Comparison of ENCODE assay signal across 2 cellular contexts in the genomic region with DNA sequence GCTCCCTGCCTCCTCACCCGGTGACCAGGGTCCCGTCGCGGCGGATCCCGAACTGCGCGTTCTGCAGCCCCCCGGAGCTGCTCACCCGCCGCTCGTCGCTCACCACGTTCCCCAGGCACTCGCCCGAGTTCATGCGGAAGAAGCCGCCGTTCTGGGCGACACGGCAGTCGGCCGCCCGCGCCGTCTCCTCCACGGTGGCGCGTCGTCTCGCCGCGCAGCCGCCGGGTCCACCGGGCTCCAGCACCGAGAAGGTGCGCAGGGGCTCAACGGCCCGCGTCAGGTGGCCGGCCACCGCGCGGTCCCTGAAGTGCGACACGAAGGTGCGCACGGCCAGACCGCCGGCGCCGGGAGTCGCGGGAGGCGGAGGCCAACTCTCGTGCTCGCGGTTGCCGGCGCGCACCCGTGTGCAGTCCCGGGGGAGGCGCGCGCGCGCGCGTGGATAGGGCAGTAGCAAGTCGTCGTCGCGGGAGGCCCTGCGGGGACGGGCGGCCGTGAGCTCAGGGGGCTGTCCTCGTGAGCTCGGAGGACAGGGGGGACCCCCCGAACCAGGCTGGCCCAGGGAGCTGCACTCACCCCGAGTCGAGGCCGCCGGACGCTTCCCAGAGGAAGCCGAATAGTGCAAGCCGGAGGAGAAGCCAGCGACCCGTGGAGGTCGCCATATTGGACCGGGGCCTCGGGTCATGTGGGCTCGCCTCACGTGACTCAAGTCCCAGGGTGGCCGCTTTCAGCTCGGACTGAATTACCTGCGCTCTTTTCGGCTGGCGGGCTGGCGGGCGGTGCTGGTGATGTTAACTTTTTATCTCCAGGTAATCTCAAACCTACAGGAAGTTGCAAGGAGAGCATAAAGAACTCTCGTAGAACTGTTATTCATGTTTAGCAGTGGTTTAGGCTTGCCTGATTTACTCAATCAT.
TF ChIP-seq lines count a peak whose summit lies in the region.

A gene with protein sequence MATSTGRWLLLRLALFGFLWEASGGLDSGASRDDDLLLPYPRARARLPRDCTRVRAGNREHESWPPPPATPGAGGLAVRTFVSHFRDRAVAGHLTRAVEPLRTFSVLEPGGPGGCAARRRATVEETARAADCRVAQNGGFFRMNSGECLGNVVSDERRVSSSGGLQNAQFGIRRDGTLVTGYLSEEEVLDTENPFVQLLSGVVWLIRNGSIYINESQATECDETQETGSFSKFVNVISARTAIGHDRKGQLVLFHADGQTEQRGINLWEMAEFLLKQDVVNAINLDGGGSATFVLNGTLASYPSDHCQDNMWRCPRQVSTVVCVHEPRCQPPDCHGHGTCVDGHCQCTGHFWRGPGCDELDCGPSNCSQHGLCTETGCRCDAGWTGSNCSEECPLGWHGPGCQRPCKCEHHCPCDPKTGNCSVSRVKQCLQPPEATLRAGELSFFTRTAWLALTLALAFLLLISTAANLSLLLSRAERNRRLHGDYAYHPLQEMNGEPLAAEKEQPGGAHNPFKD (minus strand): TSS at position 680 of the 911 bp plus-strand sequence. CDS start 21 bp downstream, at position 659.

TF ChIP-seq in A549, 52 proteins besides CTCF, POLR2A, EP300 and RAD21 (continued from another document):
- TF ChIP-seq, protein P1, sequence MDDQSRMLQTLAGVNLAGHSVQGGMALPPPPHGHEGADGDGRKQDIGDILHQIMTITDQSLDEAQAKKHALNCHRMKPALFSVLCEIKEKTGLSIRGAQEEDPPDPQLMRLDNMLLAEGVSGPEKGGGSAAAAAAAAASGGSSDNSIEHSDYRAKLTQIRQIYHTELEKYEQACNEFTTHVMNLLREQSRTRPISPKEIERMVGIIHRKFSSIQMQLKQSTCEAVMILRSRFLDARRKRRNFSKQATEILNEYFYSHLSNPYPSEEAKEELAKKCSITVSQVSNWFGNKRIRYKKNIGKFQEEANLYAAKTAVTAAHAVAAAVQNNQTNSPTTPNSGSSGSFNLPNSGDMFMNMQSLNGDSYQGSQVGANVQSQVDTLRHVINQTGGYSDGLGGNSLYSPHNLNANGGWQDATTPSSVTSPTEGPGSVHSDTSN (IDR thresholded peaks at IDR 0.05): peak; percentile 75; the same call in 1 of the 2 replicates
- TF ChIP-seq HDAC2 (IDR thresholded peaks at IDR 0.05): peak; percentile 98
- no peak for TF ChIP-seq RFX5 (IDR thresholded peaks at IDR 0.05)
- no peak for TF ChIP-seq MAZ (IDR thresholded peaks at IDR 0.05; ENCODE audit: borderline replicate concordance, low read depth, low read length)
- 0 out of 2 replicates have a peak, but pooled peaks have one; percentile 39 for TF ChIP-seq GATA3 (IDR thresholded peaks at IDR 0.05; ENCODE audit: borderline replicate concordance)
- no peak for TF ChIP-seq EHF (CRISPR knock-in tag; IDR thresholded peaks at IDR 0.05)
- TF ChIP-seq KDM5A (IDR thresholded peaks at IDR 0.05): peak; percentile 100
- no peak for TF ChIP-seq FOXS1 (CRISPR knock-in tag; IDR thresholded peaks at IDR 0.05)
- TF ChIP-seq HOXB5 (CRISPR knock-in tag; IDR thresholded peaks at IDR 0.05): 0 out of 2 replicates have a peak, but pooled peaks have one; percentile 44
- TF ChIP-seq, protein P2, sequence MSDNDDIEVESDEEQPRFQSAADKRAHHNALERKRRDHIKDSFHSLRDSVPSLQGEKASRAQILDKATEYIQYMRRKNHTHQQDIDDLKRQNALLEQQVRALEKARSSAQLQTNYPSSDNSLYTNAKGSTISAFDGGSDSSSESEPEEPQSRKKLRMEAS (IDR thresholded peaks at IDR 0.05): peak; percentile 80
- peak; percentile 77 for TF ChIP-seq PHF8 (IDR thresholded peaks at IDR 0.05; ENCODE audit: borderline replicate concordance, low read depth)
- TF ChIP-seq, protein P3, sequence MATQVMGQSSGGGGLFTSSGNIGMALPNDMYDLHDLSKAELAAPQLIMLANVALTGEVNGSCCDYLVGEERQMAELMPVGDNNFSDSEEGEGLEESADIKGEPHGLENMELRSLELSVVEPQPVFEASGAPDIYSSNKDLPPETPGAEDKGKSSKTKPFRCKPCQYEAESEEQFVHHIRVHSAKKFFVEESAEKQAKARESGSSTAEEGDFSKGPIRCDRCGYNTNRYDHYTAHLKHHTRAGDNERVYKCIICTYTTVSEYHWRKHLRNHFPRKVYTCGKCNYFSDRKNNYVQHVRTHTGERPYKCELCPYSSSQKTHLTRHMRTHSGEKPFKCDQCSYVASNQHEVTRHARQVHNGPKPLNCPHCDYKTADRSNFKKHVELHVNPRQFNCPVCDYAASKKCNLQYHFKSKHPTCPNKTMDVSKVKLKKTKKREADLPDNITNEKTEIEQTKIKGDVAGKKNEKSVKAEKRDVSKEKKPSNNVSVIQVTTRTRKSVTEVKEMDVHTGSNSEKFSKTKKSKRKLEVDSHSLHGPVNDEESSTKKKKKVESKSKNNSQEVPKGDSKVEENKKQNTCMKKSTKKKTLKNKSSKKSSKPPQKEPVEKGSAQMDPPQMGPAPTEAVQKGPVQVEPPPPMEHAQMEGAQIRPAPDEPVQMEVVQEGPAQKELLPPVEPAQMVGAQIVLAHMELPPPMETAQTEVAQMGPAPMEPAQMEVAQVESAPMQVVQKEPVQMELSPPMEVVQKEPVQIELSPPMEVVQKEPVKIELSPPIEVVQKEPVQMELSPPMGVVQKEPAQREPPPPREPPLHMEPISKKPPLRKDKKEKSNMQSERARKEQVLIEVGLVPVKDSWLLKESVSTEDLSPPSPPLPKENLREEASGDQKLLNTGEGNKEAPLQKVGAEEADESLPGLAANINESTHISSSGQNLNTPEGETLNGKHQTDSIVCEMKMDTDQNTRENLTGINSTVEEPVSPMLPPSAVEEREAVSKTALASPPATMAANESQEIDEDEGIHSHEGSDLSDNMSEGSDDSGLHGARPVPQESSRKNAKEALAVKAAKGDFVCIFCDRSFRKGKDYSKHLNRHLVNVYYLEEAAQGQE (IDR thresholded peaks at IDR 0.05): peak; percentile 49
- TF ChIP-seq, protein P4, sequence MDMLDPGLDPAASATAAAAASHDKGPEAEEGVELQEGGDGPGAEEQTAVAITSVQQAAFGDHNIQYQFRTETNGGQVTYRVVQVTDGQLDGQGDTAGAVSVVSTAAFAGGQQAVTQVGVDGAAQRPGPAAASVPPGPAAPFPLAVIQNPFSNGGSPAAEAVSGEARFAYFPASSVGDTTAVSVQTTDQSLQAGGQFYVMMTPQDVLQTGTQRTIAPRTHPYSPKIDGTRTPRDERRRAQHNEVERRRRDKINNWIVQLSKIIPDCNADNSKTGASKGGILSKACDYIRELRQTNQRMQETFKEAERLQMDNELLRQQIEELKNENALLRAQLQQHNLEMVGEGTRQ (IDR thresholded peaks at IDR 0.05): peak; percentile 99
- TF ChIP-seq NR3C1 (IDR thresholded peaks at IDR 0.05): no peak
- peak in 1 of 2 experiments; percentile 3; a peak in 1 of 4 replicates for TF ChIP-seq CEBPB (IDR thresholded peaks at IDR 0.05)
- TF ChIP-seq BHLHE40 (IDR thresholded peaks at IDR 0.05; ENCODE audit: low read depth, low read length): no peak
- TF ChIP-seq JUN (IDR thresholded peaks at IDR 0.05): peak in 1 of 2 experiments; percentile 63; a peak in 2 of 5 replicates

TF ChIP-seq in WTC11, 78 proteins besides CTCF, POLR2A, EP300 and RAD21 (continued from another document and continues in another):
- TF ChIP-seq, protein P5, sequence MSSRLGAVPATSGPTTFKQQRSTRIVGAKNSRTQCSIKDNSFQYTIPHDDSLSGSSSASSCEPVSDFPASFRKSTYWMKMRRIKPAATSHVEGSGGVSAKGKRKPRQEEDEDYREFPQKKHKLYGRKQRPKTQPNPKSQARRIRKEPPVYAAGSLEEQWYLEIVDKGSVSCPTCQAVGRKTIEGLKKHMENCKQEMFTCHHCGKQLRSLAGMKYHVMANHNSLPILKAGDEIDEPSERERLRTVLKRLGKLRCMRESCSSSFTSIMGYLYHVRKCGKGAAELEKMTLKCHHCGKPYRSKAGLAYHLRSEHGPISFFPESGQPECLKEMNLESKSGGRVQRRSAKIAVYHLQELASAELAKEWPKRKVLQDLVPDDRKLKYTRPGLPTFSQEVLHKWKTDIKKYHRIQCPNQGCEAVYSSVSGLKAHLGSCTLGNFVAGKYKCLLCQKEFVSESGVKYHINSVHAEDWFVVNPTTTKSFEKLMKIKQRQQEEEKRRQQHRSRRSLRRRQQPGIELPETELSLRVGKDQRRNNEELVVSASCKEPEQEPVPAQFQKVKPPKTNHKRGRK (CRISPR knock-in tag; IDR thresholded peaks at IDR 0.05; ENCODE audit: borderline replicate concordance): 0 out of 2 replicates have a peak, but pooled peaks have one; percentile 28
- TF ChIP-seq, protein P6, sequence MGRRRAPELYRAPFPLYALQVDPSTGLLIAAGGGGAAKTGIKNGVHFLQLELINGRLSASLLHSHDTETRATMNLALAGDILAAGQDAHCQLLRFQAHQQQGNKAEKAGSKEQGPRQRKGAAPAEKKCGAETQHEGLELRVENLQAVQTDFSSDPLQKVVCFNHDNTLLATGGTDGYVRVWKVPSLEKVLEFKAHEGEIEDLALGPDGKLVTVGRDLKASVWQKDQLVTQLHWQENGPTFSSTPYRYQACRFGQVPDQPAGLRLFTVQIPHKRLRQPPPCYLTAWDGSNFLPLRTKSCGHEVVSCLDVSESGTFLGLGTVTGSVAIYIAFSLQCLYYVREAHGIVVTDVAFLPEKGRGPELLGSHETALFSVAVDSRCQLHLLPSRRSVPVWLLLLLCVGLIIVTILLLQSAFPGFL (CRISPR knock-in tag; IDR thresholded peaks at IDR 0.05; ENCODE audit: borderline replicate concordance): no peak
- TF ChIP-seq, protein P7, sequence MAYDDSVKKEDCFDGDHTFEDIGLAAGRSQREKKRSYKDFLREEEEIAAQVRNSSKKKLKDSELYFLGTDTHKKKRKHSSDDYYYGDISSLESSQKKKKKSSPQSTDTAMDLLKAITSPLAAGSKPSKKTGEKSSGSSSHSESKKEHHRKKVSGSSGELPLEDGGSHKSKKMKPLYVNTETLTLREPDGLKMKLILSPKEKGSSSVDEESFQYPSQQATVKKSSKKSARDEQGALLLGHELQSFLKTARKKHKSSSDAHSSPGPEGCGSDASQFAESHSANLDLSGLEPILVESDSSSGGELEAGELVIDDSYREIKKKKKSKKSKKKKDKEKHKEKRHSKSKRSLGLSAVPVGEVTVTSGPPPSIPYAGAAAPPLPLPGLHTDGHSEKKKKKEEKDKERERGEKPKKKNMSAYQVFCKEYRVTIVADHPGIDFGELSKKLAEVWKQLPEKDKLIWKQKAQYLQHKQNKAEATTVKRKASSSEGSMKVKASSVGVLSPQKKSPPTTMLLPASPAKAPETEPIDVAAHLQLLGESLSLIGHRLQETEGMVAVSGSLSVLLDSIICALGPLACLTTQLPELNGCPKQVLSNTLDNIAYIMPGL (CRISPR knock-in tag; IDR thresholded peaks at IDR 0.05): peak; percentile 67; the same call in 1 of the 2 replicates
- TF ChIP-seq, protein P4 (CRISPR knock-in tag; IDR thresholded peaks at IDR 0.05): peak; percentile 100
- TF ChIP-seq, protein P8, sequence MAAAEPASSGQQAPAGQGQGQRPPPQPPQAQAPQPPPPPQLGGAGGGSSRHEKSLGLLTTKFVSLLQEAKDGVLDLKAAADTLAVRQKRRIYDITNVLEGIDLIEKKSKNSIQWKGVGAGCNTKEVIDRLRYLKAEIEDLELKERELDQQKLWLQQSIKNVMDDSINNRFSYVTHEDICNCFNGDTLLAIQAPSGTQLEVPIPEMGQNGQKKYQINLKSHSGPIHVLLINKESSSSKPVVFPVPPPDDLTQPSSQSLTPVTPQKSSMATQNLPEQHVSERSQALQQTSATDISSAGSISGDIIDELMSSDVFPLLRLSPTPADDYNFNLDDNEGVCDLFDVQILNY (CRISPR knock-in tag; IDR thresholded peaks at IDR 0.05): no peak
- TF ChIP-seq, protein P9, sequence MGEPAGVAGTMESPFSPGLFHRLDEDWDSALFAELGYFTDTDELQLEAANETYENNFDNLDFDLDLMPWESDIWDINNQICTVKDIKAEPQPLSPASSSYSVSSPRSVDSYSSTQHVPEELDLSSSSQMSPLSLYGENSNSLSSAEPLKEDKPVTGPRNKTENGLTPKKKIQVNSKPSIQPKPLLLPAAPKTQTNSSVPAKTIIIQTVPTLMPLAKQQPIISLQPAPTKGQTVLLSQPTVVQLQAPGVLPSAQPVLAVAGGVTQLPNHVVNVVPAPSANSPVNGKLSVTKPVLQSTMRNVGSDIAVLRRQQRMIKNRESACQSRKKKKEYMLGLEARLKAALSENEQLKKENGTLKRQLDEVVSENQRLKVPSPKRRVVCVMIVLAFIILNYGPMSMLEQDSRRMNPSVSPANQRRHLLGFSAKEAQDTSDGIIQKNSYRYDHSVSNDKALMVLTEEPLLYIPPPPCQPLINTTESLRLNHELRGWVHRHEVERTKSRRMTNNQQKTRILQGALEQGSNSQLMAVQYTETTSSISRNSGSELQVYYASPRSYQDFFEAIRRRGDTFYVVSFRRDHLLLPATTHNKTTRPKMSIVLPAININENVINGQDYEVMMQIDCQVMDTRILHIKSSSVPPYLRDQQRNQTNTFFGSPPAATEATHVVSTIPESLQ (CRISPR knock-in tag; IDR thresholded peaks at IDR 0.05): no peak
- no peak for TF ChIP-seq NR2C2 (CRISPR knock-in tag; IDR thresholded peaks at IDR 0.05)
- TF ChIP-seq, protein P10, sequence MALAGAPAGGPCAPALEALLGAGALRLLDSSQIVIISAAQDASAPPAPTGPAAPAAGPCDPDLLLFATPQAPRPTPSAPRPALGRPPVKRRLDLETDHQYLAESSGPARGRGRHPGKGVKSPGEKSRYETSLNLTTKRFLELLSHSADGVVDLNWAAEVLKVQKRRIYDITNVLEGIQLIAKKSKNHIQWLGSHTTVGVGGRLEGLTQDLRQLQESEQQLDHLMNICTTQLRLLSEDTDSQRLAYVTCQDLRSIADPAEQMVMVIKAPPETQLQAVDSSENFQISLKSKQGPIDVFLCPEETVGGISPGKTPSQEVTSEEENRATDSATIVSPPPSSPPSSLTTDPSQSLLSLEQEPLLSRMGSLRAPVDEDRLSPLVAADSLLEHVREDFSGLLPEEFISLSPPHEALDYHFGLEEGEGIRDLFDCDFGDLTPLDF (CRISPR knock-in tag; IDR thresholded peaks at IDR 0.05): no peak
- TF ChIP-seq, protein P11, sequence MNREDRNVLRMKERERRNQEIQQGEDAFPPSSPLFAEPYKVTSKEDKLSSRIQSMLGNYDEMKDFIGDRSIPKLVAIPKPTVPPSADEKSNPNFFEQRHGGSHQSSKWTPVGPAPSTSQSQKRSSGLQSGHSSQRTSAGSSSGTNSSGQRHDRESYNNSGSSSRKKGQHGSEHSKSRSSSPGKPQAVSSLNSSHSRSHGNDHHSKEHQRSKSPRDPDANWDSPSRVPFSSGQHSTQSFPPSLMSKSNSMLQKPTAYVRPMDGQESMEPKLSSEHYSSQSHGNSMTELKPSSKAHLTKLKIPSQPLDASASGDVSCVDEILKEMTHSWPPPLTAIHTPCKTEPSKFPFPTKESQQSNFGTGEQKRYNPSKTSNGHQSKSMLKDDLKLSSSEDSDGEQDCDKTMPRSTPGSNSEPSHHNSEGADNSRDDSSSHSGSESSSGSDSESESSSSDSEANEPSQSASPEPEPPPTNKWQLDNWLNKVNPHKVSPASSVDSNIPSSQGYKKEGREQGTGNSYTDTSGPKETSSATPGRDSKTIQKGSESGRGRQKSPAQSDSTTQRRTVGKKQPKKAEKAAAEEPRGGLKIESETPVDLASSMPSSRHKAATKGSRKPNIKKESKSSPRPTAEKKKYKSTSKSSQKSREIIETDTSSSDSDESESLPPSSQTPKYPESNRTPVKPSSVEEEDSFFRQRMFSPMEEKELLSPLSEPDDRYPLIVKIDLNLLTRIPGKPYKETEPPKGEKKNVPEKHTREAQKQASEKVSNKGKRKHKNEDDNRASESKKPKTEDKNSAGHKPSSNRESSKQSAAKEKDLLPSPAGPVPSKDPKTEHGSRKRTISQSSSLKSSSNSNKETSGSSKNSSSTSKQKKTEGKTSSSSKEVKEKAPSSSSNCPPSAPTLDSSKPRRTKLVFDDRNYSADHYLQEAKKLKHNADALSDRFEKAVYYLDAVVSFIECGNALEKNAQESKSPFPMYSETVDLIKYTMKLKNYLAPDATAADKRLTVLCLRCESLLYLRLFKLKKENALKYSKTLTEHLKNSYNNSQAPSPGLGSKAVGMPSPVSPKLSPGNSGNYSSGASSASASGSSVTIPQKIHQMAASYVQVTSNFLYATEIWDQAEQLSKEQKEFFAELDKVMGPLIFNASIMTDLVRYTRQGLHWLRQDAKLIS (CRISPR knock-in tag; IDR thresholded peaks at IDR 0.05; ENCODE audit: borderline replicate concordance): no peak
